23 cellular contexts compared by ENCODE assay signal in the genomic region with DNA sequence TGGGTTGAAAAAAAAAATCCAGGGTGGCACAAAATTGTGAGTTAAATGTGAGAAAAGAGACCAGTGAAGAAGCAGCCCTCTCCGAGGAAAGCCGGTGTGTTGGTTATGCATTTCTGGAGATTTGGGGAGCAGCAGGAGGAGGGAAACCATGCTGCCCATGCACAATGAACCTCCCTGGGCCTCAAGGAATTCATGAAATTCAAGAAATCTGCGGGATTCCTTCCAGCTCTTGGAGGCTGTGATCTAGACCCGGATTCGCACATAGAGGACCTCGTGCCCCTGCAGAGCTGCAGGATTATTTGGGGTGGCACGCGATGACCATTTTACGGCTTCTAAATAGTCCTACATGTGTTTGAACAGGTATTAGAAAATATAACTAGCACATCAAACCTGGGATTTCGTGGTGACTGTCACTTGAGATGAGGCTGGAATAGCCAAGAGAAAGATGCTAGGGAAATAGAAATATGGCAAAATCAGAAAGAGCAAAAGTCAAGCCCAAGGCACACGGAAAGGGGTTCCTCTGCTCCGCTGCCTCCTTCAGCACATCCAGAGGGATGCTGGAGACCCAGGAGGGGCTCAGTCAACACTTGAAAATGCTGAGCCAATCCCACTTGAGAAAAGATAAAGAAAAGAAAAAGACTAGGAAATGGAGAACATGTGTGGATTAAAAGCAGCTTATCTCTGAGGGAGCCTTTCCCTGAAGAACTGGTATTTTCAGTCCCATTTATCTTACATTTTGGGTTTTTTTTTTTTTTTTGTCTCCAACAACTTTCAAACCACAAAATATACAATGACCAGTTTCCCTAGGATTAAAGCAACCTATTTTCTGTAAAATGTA. TPM values are rescaled to one million over a fixed set of nuclear protein-coding genes. Genes with fewer than 3 reads are reported as not detected.
DNase-seq lines count a peak whose midpoint lies in the region; ATAC-seq and TF ChIP-seq lines count a peak whose summit lies in the region.
"Had no signal": no experiment of that assay in that cellular context is flagged by ENCODE, and none has a peak within 500 bp of the region (broad histone marks: within the 10 kb centered on the region; RNA-seq: fewer than 3 reads in every experiment).

No MANE protein-coding gene starts in this region.

- peak; percentile 15 for DNase-seq in AG20443 (ENCODE audit: low spot score)
- DNase-seq in dorsolateral prefrontal cortex, result no peak
- peak; percentile 74 for DNase-seq in mesendoderm
- DNase-seq in DMS153 treated with DMSO at 0.1 percent for 48 hours (lab: John Stamatoyannopoulos, UW; ENCODE audit: unreplicated experiment), result no peak
- DNase-seq in activated naive CD4-positive, alpha-beta T cell treated with Interleukin-2 at 50 U/mL for 16 hours, result no peak
- no peak for DNase-seq in NCI-H1105 treated with DMSO at 0.1 percent for 48 hours (lab: John Stamatoyannopoulos, UW)
- DNase-seq: activated CD4-positive, alpha-beta T cell treated with anti-CD3 and anti-CD28 coated beads for 4 hours; activated T-cell treated with anti-CD3 and anti-CD28 coated beads, Interleukin-2, amount 50 U/mL, for 24 hours; amniotic stem cell; Caco-2; DND-41; KG1; NCI-H1694; NCI-H2171 treated with DMSO at 0.1 percent for 48 hours; NCI-H524 treated with DMSO at 0.1 percent for 48 hours; occipital lobe; stimulated activated CD4-positive, alpha-beta T cell treated with anti-CD3 and anti-CD28 coated beads, Interleukin-4, amount 100 ng/mL, for 4 hours; stimulated activated naive CD4-positive, alpha-beta T cell; testis; uterus had no signal

- no peak overlapping the region for H3K9ac ChIP-seq in mesendoderm (ENCODE audit: low read length)

- no peak for ATAC-seq in HG03025 (IDR thresholded peaks at IDR 0.05; ENCODE audit: low FRiP score, unreplicated experiment)
- ATAC-seq: A549 had no signal

- TF ChIP-seq RAD21 in Ishikawa (IDR thresholded peaks at IDR 0.05; ENCODE audit: low read depth), result peak; percentile 13; the same call in 1 of the 2 replicates

- H3K4me3 ChIP-seq in dorsolateral prefrontal cortex (no peak overlapping the region), mesendoderm (ENCODE audit: low read length) (no peak overlapping the region)
- H3K4me3 ChIP-seq: A549, testis, uterus had no signal

- H3K79me2 ChIP-seq in mesendoderm (ENCODE audit: control insufficient read depth, insufficient read depth, low read length), result no peaks in the 10 kb centered on the region

- TF ChIP-seq CTCF in dorsolateral prefrontal cortex (IDR thresholded peaks at IDR 0.05 in 54 of 56, conservative IDR thresholded peaks at IDR 0.05 in 2 of 56; ENCODE audit: low read depth in 1 of 56, partially characterized antibody in 56 of 56), result no peak

- intact Hi-C loops in dorsolateral prefrontal cortex (cut with DNase I), result no loop called here

- no peak overlapping the region for H3K4me2 ChIP-seq in mesendoderm (ENCODE audit: low read length)
- H3K4me2 ChIP-seq: A549 had no signal

- no peaks in the 10 kb centered on the region for H3K36me3 ChIP-seq in mesendoderm (ENCODE audit: control insufficient read depth, insufficient read depth, low read length)
- H3K36me3 ChIP-seq: uterus had no signal

- no peak overlapping the region for H4K5ac ChIP-seq in mesendoderm (ENCODE audit: low read length)

- TF ChIP-seq EP300 in Ishikawa (IDR thresholded peaks at IDR 0.05; ENCODE audit: borderline replicate concordance), result peak; percentile 73

- no peaks in the 10 kb centered on the region for H3K27me3 ChIP-seq in dorsolateral prefrontal cortex
- no peaks in the 10 kb centered on the region for H3K27me3 ChIP-seq in mesendoderm (ENCODE audit: insufficient read depth, low read length, poor library complexity)
- H3K27me3 ChIP-seq: testis, uterus had no signal

- peaks cover 5% of the 10 kb centered on the region for H3K4me1 ChIP-seq in mesendoderm (ENCODE audit: control insufficient read depth, low read depth, low read length)
- H3K4me1 ChIP-seq: Caco-2, testis, uterus had no signal

- peak overlapping the region in 32 of 59 donors; percentile 0 to 71 (median 44) for H3K27ac ChIP-seq in dorsolateral prefrontal cortex
- H3K27ac ChIP-seq in mesendoderm (ENCODE audit: low read depth, low read length), result no peak overlapping the region
- H3K27ac ChIP-seq: A549, testis, uterus had no signal

- no peak overlapping the region for H2BK120ac ChIP-seq in mesendoderm (ENCODE audit: low read depth, low read length)

- no peak overlapping the region for H3K56ac ChIP-seq in mesendoderm (ENCODE audit: low read length)

- H3K18ac ChIP-seq in mesendoderm (ENCODE audit: low read length), result no peak overlapping the region

- no CpG with 5 or more reads among the region's 12 CpGs for WGBS in mesendoderm (ENCODE audit: extremely low coverage, insufficient coverage, low lambda C conversion rate)

- no peak overlapping the region for H3K4ac ChIP-seq in mesendoderm (ENCODE audit: low read depth, low read length)

- H2BK5ac ChIP-seq in mesendoderm (ENCODE audit: low read length), result no peak overlapping the region

- H2AK5ac ChIP-seq in mesendoderm (ENCODE audit: low read length), result no peak overlapping the region

- H3K23ac ChIP-seq in mesendoderm (ENCODE audit: low read length), result no peak overlapping the region

- no peak overlapping the region for H4K8ac ChIP-seq in mesendoderm (ENCODE audit: low read depth, low read length)

- no peaks in the 10 kb centered on the region for H3K79me1 ChIP-seq in mesendoderm (ENCODE audit: low read length)

- no peak overlapping the region for H2BK15ac ChIP-seq in mesendoderm (replicated peaks; ENCODE audit: low read depth)

TF ChIP-seq in Ishikawa, 13 proteins besides CTCF, POLR2A, EP300 and RAD21:
- TF ChIP-seq YY1 (IDR thresholded peaks at IDR 0.05; ENCODE audit: low read depth), result no peak; the same call in 1 of the 2 replicates
- TF ChIP-seq, protein P1, sequence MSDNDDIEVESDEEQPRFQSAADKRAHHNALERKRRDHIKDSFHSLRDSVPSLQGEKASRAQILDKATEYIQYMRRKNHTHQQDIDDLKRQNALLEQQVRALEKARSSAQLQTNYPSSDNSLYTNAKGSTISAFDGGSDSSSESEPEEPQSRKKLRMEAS (IDR thresholded peaks at IDR 0.05), result peak; percentile 88
- TF ChIP-seq, protein P2, sequence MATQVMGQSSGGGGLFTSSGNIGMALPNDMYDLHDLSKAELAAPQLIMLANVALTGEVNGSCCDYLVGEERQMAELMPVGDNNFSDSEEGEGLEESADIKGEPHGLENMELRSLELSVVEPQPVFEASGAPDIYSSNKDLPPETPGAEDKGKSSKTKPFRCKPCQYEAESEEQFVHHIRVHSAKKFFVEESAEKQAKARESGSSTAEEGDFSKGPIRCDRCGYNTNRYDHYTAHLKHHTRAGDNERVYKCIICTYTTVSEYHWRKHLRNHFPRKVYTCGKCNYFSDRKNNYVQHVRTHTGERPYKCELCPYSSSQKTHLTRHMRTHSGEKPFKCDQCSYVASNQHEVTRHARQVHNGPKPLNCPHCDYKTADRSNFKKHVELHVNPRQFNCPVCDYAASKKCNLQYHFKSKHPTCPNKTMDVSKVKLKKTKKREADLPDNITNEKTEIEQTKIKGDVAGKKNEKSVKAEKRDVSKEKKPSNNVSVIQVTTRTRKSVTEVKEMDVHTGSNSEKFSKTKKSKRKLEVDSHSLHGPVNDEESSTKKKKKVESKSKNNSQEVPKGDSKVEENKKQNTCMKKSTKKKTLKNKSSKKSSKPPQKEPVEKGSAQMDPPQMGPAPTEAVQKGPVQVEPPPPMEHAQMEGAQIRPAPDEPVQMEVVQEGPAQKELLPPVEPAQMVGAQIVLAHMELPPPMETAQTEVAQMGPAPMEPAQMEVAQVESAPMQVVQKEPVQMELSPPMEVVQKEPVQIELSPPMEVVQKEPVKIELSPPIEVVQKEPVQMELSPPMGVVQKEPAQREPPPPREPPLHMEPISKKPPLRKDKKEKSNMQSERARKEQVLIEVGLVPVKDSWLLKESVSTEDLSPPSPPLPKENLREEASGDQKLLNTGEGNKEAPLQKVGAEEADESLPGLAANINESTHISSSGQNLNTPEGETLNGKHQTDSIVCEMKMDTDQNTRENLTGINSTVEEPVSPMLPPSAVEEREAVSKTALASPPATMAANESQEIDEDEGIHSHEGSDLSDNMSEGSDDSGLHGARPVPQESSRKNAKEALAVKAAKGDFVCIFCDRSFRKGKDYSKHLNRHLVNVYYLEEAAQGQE (IDR thresholded peaks at IDR 0.05; ENCODE audit: low read depth), result no peak
- TF ChIP-seq TCF12 (IDR thresholded peaks at IDR 0.05; ENCODE audit: low read depth), result peak; percentile 73
- no peak for TF ChIP-seq CEBPB (IDR thresholded peaks at IDR 0.05)
- no peak for TF ChIP-seq ZBTB7A (IDR thresholded peaks at IDR 0.05; ENCODE audit: low read depth)
- no peak for TF ChIP-seq CREB1 (IDR thresholded peaks at IDR 0.05; ENCODE audit: low read depth)
- 0 out of 2 replicates have a peak, but pooled peaks have one; percentile 2 for TF ChIP-seq TAF1 (IDR thresholded peaks at IDR 0.05; ENCODE audit: low read depth)
- TF ChIP-seq TEAD4 (IDR thresholded peaks at IDR 0.05), result peak; percentile 95
- no peak for TF ChIP-seq EGR1 (IDR thresholded peaks at IDR 0.05)
- TF ChIP-seq FOXM1 (IDR thresholded peaks at IDR 0.05; ENCODE audit: borderline replicate concordance, low read depth), result no peak
- TF ChIP-seq, protein P3, sequence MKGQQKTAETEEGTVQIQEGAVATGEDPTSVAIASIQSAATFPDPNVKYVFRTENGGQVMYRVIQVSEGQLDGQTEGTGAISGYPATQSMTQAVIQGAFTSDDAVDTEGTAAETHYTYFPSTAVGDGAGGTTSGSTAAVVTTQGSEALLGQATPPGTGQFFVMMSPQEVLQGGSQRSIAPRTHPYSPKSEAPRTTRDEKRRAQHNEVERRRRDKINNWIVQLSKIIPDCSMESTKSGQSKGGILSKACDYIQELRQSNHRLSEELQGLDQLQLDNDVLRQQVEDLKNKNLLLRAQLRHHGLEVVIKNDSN (IDR thresholded peaks at IDR 0.05), result no peak
- peak; percentile 36 for TF ChIP-seq NFIC (IDR thresholded peaks at IDR 0.05)

RNA-seq across cellular contexts. Expression of a gene that starts 22.0 kb away (rescaled TPM):
- total RNA-seq in dorsolateral prefrontal cortex, result 100 to 1,000 TPM in 39 of 120 experiments, 10 to 100 TPM in 81; 40.5 to 147 (median 89.3) TPM
- polyA plus RNA-seq in mesendoderm (2013, experiment 1 of 2), result 6.5 TPM
- 6.1 TPM for polyA plus RNA-seq in mesendoderm (2013, experiment 2 of 2)

Comparison
In these comparisons a context has a peak if more than half of its experiments do, and no peak if none do; other contexts are left out.
1. DNase-seq: peak in AG20443 (single experiment) and mesendoderm (single experiment); none in dorsolateral prefrontal cortex (0 of 10), DMS153 treated with DMSO at 0.1 percent for 48 hours (single experiment), activated naive CD4-positive, alpha-beta T cell treated with Interleukin-2 at 50 U/mL for 16 hours (single experiment) and NCI-H1105 treated with DMSO at 0.1 percent for 48 hours (single experiment).